16 cellular contexts compared by ENCODE assay signal in genomic region chr18:59715966-59716369, GRCh38. TPM values are rescaled to one million over a fixed set of nuclear protein-coding genes. Genes with fewer than 3 reads are reported as not detected.
DNase-seq lines count a peak whose midpoint lies in the region; ATAC-seq lines count a peak whose summit lies in the region.
"Had no signal": no experiment of that assay in that cellular context is flagged by ENCODE, and none has a peak within 500 bp of the region (broad histone marks: within the 10 kb centered on the region; RNA-seq: fewer than 3 reads in every experiment).

No MANE protein-coding gene starts in this region.

- H3K14ac ChIP-seq in trophoblast cell (ENCODE audit: low read length): no peak overlapping the region

- H3K18ac ChIP-seq in trophoblast cell (ENCODE audit: low read length): no peak overlapping the region

- H3K27ac ChIP-seq in trophoblast cell (ENCODE audit: low read depth, low read length): peak overlapping the region; percentile 35
- H3K27ac ChIP-seq in caudate nucleus (ENCODE audit: low read depth, low read length): no peak overlapping the region

- H3K4ac ChIP-seq in trophoblast cell (ENCODE audit: low read depth, low read length): no peak overlapping the region

- DNase-seq in GM03348 (ENCODE audit: low spot score): peak; percentile 75
- peak; percentile 97 for DNase-seq in RPMI7951 (ENCODE audit: low read depth)
- peak; percentile 46 to 74 for DNase-seq in trophoblast cell
- no peak for DNase-seq in caudate nucleus (lab: John Stamatoyannopoulos, UW)
- DNase-seq in putamen (ENCODE audit: low spot score): no peak
- no peak for DNase-seq in DMS79 treated with DMSO at 0.1 percent for 48 hours (lab: John Stamatoyannopoulos, UW)
- DNase-seq in NCI-H1417 (lab: John Stamatoyannopoulos, UW): no peak
- DNase-seq: activated CD4-positive, alpha-beta T cell treated with anti-CD3 and anti-CD28 coated beads for 36 hours; activated gamma-delta T cell treated with Interleukin-2 at 50 U/mL for 16 hours; DMS79; effector CD4-positive, alpha-beta T cell; immature natural killer cell; NCI-H345; SIG-M5; stimulated activated CD4-positive, alpha-beta T cell treated with anti-CD3 and anti-CD28 coated beads, Interleukin-4, amount 100 ng/mL, for 4 hours had no signal

- H3K36me3 ChIP-seq in trophoblast cell (ENCODE audit: control insufficient read depth in 1 of 2, insufficient read depth in 2 of 2, low read length in 2 of 2): no peaks in the 10 kb centered on the region

- no peak overlapping the region for H3K4me2 ChIP-seq in trophoblast cell (ENCODE audit: low read length)

- no peak overlapping the region for H4K12ac ChIP-seq in trophoblast cell (ENCODE audit: low read depth, low read length)

- H3K4me3 ChIP-seq in trophoblast cell (ENCODE audit: low read depth, low read length): no peak overlapping the region

- peak; percentile 45 for ATAC-seq in esophagus mucosa
- ATAC-seq: activated CD4-positive, alpha-beta T cell treated with anti-CD3 and anti-CD28 coated beads for 36 hours had no signal

- H3K9ac ChIP-seq in trophoblast cell (ENCODE audit: low read length): no peak overlapping the region

- H4K8ac ChIP-seq in trophoblast cell (ENCODE audit: low read depth, low read length): no peak overlapping the region

- H3K79me1 ChIP-seq in trophoblast cell (ENCODE audit: low read length): peaks cover 7% of the 10 kb centered on the region

- H2BK12ac ChIP-seq in trophoblast cell (ENCODE audit: low read length): no peak overlapping the region

- no peaks in the 10 kb centered on the region for H3K9me3 ChIP-seq in trophoblast cell (ENCODE audit: insufficient read depth, low read depth, low read length)

- no peak overlapping the region for H4K91ac ChIP-seq in trophoblast cell (ENCODE audit: low read depth, low read length)

- H3K27me3 ChIP-seq in trophoblast cell (ENCODE audit: insufficient read depth, low read length): no peaks in the 10 kb centered on the region

- no peak overlapping the region for H2AK5ac ChIP-seq in trophoblast cell (ENCODE audit: low read length)

- peaks cover 2% of the 10 kb centered on the region for H3K79me2 ChIP-seq in trophoblast cell (ENCODE audit: control insufficient read depth, insufficient read depth, low read length, poor library complexity)

- H3K23ac ChIP-seq in trophoblast cell (ENCODE audit: low read length): no peak overlapping the region

- WGBS in trophoblast cell (ENCODE audit: extremely low coverage, insufficient coverage, insufficient read length): no CpG with 5 or more reads among the region's 2 CpGs

- H2BK120ac ChIP-seq in trophoblast cell (ENCODE audit: insufficient read depth, low read length, poor library complexity): no peak overlapping the region

- H2AFZ ChIP-seq in trophoblast cell (ENCODE audit: insufficient read depth, low read length, poor library complexity): no peak overlapping the region

- H3K4me1 ChIP-seq in trophoblast cell (ENCODE audit: control insufficient read depth in 1 of 2, insufficient read depth in 2 of 2, low read length in 2 of 2): peaks cover 15 to 16% of the 10 kb centered on the region in 2 experiments

- H2BK5ac ChIP-seq in trophoblast cell (ENCODE audit: low read depth, low read length, poor library complexity): no peak overlapping the region

RNA-seq across cellular contexts. Expression of gene CCBE1, which starts 18.7 kb away (rescaled TPM):
- total RNA-seq in RPMI7951 (2014; rRNA removed; shearing (Covaris generic)): 9.0 and 9.9 TPM in 2 replicates
- 0.40 TPM for total RNA-seq in esophagus mucosa
- 13.0 and 15.2 TPM in 2 replicates for polyA plus RNA-seq in trophoblast cell (2013)

Comparison
In these comparisons a context has a peak if more than half of its experiments do, and no peak if none do; other contexts are left out.
1. DNase-seq: peak in GM03348 (single experiment), RPMI7951 (single experiment) and trophoblast cell (2 of 2); none in caudate nucleus (0 of 61), putamen (single experiment), DMS79 treated with DMSO at 0.1 percent for 48 hours (single experiment) and NCI-H1417 (0 of 3).